Comparison of ENCODE assay signal across 8 cellular contexts in genomic region chr12:53502331-53502730, GRCh38. TPM values are rescaled to one million over a fixed set of nuclear protein-coding genes. Genes with fewer than 3 reads are reported as not detected.
DNase-seq lines count a peak whose midpoint lies in the region; ATAC-seq and TF ChIP-seq lines count a peak whose summit lies in the region.

No MANE protein-coding gene starts in this region.

- H3K27ac ChIP-seq in heart left ventricle (peak overlapping the region; percentile 30 to 100 (median 97)), lower lobe of right lung (peak overlapping the region; percentile 93), uterus (peak overlapping the region; percentile 96 to 99)

- TF ChIP-seq POLR2A in heart left ventricle (IDR thresholded peaks at IDR 0.05) (no peak), uterus (IDR thresholded peaks at IDR 0.05) (no peak)

- intact Hi-C loops in heart left ventricle (cut with DNase I) (loop anchor here in 8 of 10 donors (5.0 to 10.0 kb wide), 6 partner anchors 50 to 290 kb away; partner anchors contain the start of genes AAAS (in 6 of the 8) and PCBP2 (in 1 of the 8)), left ventricle myocardium superior (cut with micrococcal nuclease) (loop anchor here (5.0 kb wide), 1 partner anchor 180 kb away; the partner anchor contains the start of gene AAAS), lower lobe of right lung (cut with DNase I) (no loop called here), uterus (cut with DNase I; ENCODE audit: low total_unique reads) (loop anchor here (10.0 kb wide), 1 partner anchor 48 kb away; the partner anchor contains the start of gene PCBP2)

- peak overlapping the region; percentile 99 for H3K9ac ChIP-seq in adipocyte (ENCODE audit: low read length)

- no peak for TF ChIP-seq CTCF in heart left ventricle (IDR thresholded peaks at IDR 0.05)
- no peak for TF ChIP-seq CTCF in lower lobe of right lung (IDR thresholded peaks at IDR 0.05)
- TF ChIP-seq CTCF in uterus (IDR thresholded peaks at IDR 0.05) = no peak

- H3K9me3 ChIP-seq in heart left ventricle (no peaks in the 10 kb centered on the region), adipocyte (ENCODE audit: control insufficient read depth, low read length) (no peaks in the 10 kb centered on the region), lower lobe of right lung (no peaks in the 10 kb centered on the region), uterus (no peaks in the 10 kb centered on the region)

- no peak for ATAC-seq in heart left ventricle
- ATAC-seq in left ventricle myocardium superior = no peak
- no peak for ATAC-seq in lower lobe of right lung
- no peak for ATAC-seq in GM21529 (IDR thresholded peaks at IDR 0.05; ENCODE audit: unreplicated experiment)

- WGBS in heart left ventricle, 4 donors = 30 to 51% (median 44%) methylated on average over 9 of the region's 9 CpGs

- peak overlapping the region in 9 of 12 donors; percentile 71 to 98 (median 78) for H3K4me3 ChIP-seq in heart left ventricle
- peak overlapping the region; percentile 95 for H3K4me3 ChIP-seq in adipocyte (ENCODE audit: low read length)
- peak overlapping the region; percentile 79 for H3K4me3 ChIP-seq in lower lobe of right lung
- H3K4me3 ChIP-seq in uterus = peak overlapping the region in 1 of 2 donors; percentile 72

- peaks cover 5 to 49% (median 30%) of the 10 kb centered on the region in 12 donors for H3K4me1 ChIP-seq in heart left ventricle
- H3K4me1 ChIP-seq in adipocyte (ENCODE audit: control insufficient read depth, insufficient read depth, low read length) = peaks cover 66% of the 10 kb centered on the region
- H3K4me1 ChIP-seq in lower lobe of right lung = peaks cover 42% of the 10 kb centered on the region
- H3K4me1 ChIP-seq in uterus = peaks cover 0 to 19% of the 10 kb centered on the region in 2 donors

- peaks cover 0 to 33% (median 26%) of the 10 kb centered on the region in 9 donors for H3K36me3 ChIP-seq in heart left ventricle
- peaks cover 20% of the 10 kb centered on the region for H3K36me3 ChIP-seq in adipocyte (ENCODE audit: control insufficient read depth, insufficient read depth, low read length, severe bottlenecking)
- peaks cover 36% of the 10 kb centered on the region for H3K36me3 ChIP-seq in lower lobe of right lung
- no peaks in the 10 kb centered on the region for H3K36me3 ChIP-seq in uterus

- DNase-seq in heart left ventricle (no peak), left ventricle myocardium superior (no peak), adipocyte (ENCODE audit: low read depth) (no peak), lower lobe of right lung (no peak), uterus (peak; percentile 55 to 67), NCI-H82 (lab: John Stamatoyannopoulos, UW) (no peak), pons (ENCODE audit: low spot score) (no peak)

- no peaks in the 10 kb centered on the region for H3K27me3 ChIP-seq in heart left ventricle
- H3K27me3 ChIP-seq in adipocyte (replicated peaks; ENCODE audit: control insufficient read depth, insufficient read depth, low read length) = no peaks in the 10 kb centered on the region
- no peaks in the 10 kb centered on the region for H3K27me3 ChIP-seq in lower lobe of right lung (ENCODE audit: low read depth)
- no peaks in the 10 kb centered on the region for H3K27me3 ChIP-seq in uterus

RNA-seq across cellular contexts. Expression of gene TARBP2, which starts 1.2 kb away (rescaled TPM):
- total RNA-seq in heart left ventricle (10 to 100 TPM in 5 of 9 donors, 1 to 10 TPM in 4; 7.8 to 19.5 (median 10.1) TPM), left ventricle myocardium superior (10.1 TPM), lower lobe of right lung (34.3 TPM), uterus (10 to 100 TPM in 3 of 4 donors, 1 to 10 TPM in 1; 6.7 to 33.2 (median 19.0) TPM)
- 10 to 100 TPM; 12.6 to 23.5 TPM for polyA plus RNA-seq in heart left ventricle

RNA-seq across cellular contexts. Expression of gene MAP3K12, which starts 3.1 kb away (rescaled TPM):
- total RNA-seq in heart left ventricle (10 to 100 TPM in 2 of 9 donors, 1 to 10 TPM in 7; 3.3 to 12.6 (median 4.2) TPM), left ventricle myocardium superior (4.2 TPM), lower lobe of right lung (17.5 TPM), uterus (10 to 100 TPM; 13.8 to 65.8 (median 34.7) TPM)
- polyA plus RNA-seq in heart left ventricle = 1 to 10 TPM; 4.5 to 6.5 TPM

RNA-seq across cellular contexts. Expression of gene NPFF, which starts 5.0 kb away (rescaled TPM):
- not detected for total RNA-seq in heart left ventricle
- polyA plus RNA-seq in heart left ventricle = not detected
- total RNA-seq in left ventricle myocardium superior = not detected
- total RNA-seq in lower lobe of right lung = not detected
- total RNA-seq in uterus = not detected

RNA-seq across cellular contexts. Expression of gene PCBP2, which starts 50.4 kb away (rescaled TPM):
- total RNA-seq in heart left ventricle (100 to 1,000 TPM; 293 to 642 (median 559) TPM), left ventricle myocardium superior (557 TPM), lower lobe of right lung (767 TPM), uterus (100 to 1,000 TPM; 364 to 929 (median 383) TPM)
- polyA plus RNA-seq in heart left ventricle = 100 to 1,000 TPM; 290 to 343 TPM

Comparison
In these comparisons a context has a peak if more than half of its experiments do, and no peak if none do; other contexts are left out.
1. DNase-seq: peak in uterus (2 of 2); none in heart left ventricle (0 of 5), left ventricle myocardium superior (single experiment), adipocyte (single experiment), lower lobe of right lung (single experiment), NCI-H82 (single experiment) and pons (single experiment).
2. Peak in every context shown above with its lines, with median percentiles within 50 percentile points of each other: H3K27ac ChIP-seq.